In the genomic region with DNA sequence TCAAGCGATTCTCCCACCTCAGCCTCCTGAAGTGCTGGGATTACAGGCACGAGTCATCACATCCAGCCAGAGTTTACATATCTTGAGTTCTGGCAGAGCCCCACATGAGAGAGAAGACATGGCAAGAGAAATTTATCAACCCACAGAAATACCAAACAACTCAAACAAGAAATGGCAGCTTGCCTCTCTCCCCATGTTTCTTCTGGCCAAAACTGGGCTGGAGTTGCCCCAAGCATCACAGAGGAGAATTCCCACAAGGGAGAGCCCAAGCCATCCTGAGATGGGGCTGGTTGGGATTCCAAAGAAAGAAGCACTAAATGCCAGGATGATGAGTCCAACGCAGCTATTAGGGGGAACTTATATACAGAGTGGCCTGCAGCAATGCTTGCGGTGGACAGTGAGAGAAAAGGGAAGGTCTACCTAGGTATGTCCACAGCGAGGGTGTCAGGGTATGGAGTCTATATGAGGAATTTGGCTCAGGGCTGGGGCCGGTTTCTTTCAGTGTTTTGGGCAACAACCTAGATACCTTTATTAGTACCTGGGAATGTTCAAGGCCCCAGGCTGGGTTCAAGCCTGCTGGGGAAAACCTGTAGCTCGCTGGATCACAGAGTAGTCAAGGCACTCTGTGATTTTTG, we compare ENCODE assay signal across 24 cellular contexts. TPM values are rescaled to one million over a fixed set of nuclear protein-coding genes. Genes with fewer than 3 reads are reported as not detected.
DNase-seq lines count a peak whose midpoint lies in the region; ATAC-seq and TF ChIP-seq lines count a peak whose summit lies in the region.
"Had no signal": no experiment of that assay in that cellular context is flagged by ENCODE, and none has a peak within 500 bp of the region (broad histone marks: within the 10 kb centered on the region; RNA-seq: fewer than 3 reads in every experiment).

No MANE protein-coding gene starts in this region.

- no peak for TF ChIP-seq EP300 in esophagus muscularis mucosa (IDR thresholded peaks at IDR 0.05)

- H3K4ac ChIP-seq in trophoblast cell (ENCODE audit: low read depth, low read length): no peak overlapping the region

- peaks cover 2% of the 10 kb centered on the region for H3K79me1 ChIP-seq in trophoblast cell (ENCODE audit: low read length)

- no peak overlapping the region for H4K8ac ChIP-seq in trophoblast cell (ENCODE audit: low read depth, low read length)

- H4K12ac ChIP-seq in trophoblast cell (ENCODE audit: low read depth, low read length): no peak overlapping the region

- H3K79me2 ChIP-seq in trophoblast cell (ENCODE audit: control insufficient read depth, insufficient read depth, low read length, poor library complexity): no peaks in the 10 kb centered on the region

- H3K23ac ChIP-seq in trophoblast cell (ENCODE audit: low read length): no peak overlapping the region

- H3K27ac ChIP-seq in esophagus muscularis mucosa (replicated peaks in 1 of 4) (no peak overlapping the region), trophoblast cell (ENCODE audit: low read depth, low read length) (no peak overlapping the region), spleen (no peak overlapping the region)
- H3K27ac ChIP-seq: breast epithelium, gastroesophageal sphincter, HL-60, right lobe of liver, thoracic aorta had no signal

- no peak overlapping the region for H2AFZ ChIP-seq in trophoblast cell (ENCODE audit: insufficient read depth, low read length, poor library complexity)

- H2BK5ac ChIP-seq in trophoblast cell (ENCODE audit: low read depth, low read length, poor library complexity): no peak overlapping the region

- H3K36me3 ChIP-seq in BJ (ENCODE audit: control insufficient read depth, insufficient read depth, low read length): no peaks in the 10 kb centered on the region
- H3K36me3 ChIP-seq in esophagus muscularis mucosa: no peaks in the 10 kb centered on the region
- H3K36me3 ChIP-seq in trophoblast cell (ENCODE audit: control insufficient read depth in 1 of 2, insufficient read depth in 2 of 2, low read length in 2 of 2): no peaks in the 10 kb centered on the region
- H3K36me3 ChIP-seq in spleen: no peaks in the 10 kb centered on the region
- H3K36me3 ChIP-seq: breast epithelium, gastroesophageal sphincter, right lobe of liver, thoracic aorta had no signal

- no peaks in the 10 kb centered on the region for H3K27me3 ChIP-seq in BJ (ENCODE audit: control insufficient read depth, insufficient read depth, low read length)
- H3K27me3 ChIP-seq in esophagus muscularis mucosa: peaks cover 0 to 5% (median 0%) of the 10 kb centered on the region in 4 donors
- H3K27me3 ChIP-seq in trophoblast cell (ENCODE audit: insufficient read depth, low read length): no peaks in the 10 kb centered on the region
- H3K27me3 ChIP-seq in spleen (replicated peaks in 1 of 7): peaks cover 0 to 16% (median 0%) of the 10 kb centered on the region in 7 donors
- H3K27me3 ChIP-seq: breast epithelium, right lobe of liver had no signal

- TF ChIP-seq CTCF in BJ (IDR thresholded peaks at IDR 0.05; ENCODE audit: insufficient read depth, low read depth, low read length): no peak
- no peak for TF ChIP-seq CTCF in esophagus muscularis mucosa (IDR thresholded peaks at IDR 0.05)
- TF ChIP-seq CTCF in spleen (IDR thresholded peaks at IDR 0.05 in 8 of 11, conservative IDR thresholded peaks at IDR 0.05 in 3 of 11): no peak

- H3K9me3 ChIP-seq in esophagus muscularis mucosa (no peaks in the 10 kb centered on the region), trophoblast cell (ENCODE audit: insufficient read depth, low read depth, low read length) (no peaks in the 10 kb centered on the region), spleen (no peaks in the 10 kb centered on the region)
- H3K9me3 ChIP-seq: breast epithelium, gastroesophageal sphincter, right lobe of liver, thoracic aorta had no signal

- CTCF ChIA-PET in BJ (lab: Yijun Ruan, JAX): interaction anchor here (1.1 to 1.5 kb wide), 2 partner anchors 17 to 43 kb away, joined by 4 read pairs; no protein-coding TSS in a partner anchor

- H2BK12ac ChIP-seq in trophoblast cell (ENCODE audit: low read length): no peak overlapping the region

- no peak overlapping the region for H2BK120ac ChIP-seq in trophoblast cell (ENCODE audit: insufficient read depth, low read length, poor library complexity)

- H2AK5ac ChIP-seq in trophoblast cell (ENCODE audit: low read length): no peak overlapping the region

- H3K4me2 ChIP-seq in trophoblast cell (ENCODE audit: low read length): no peak overlapping the region

- H4K91ac ChIP-seq in trophoblast cell (ENCODE audit: low read depth, low read length): no peak overlapping the region

- no peak overlapping the region for H3K4me3 ChIP-seq in BJ (ENCODE audit: low read depth, low read length)
- H3K4me3 ChIP-seq in esophagus muscularis mucosa: no peak overlapping the region
- no peak overlapping the region for H3K4me3 ChIP-seq in trophoblast cell (ENCODE audit: low read depth, low read length)
- no peak overlapping the region for H3K4me3 ChIP-seq in spleen
- H3K4me3 ChIP-seq: breast epithelium, gastroesophageal sphincter, right lobe of liver, thoracic aorta had no signal

- ATAC-seq in GM19351 (IDR thresholded peaks at IDR 0.05; ENCODE audit: unreplicated experiment): no peak
- ATAC-seq: gastroesophageal sphincter; naive thymus-derived CD8-positive, alpha-beta T cell; right lobe of liver; stimulated activated memory B cell treated with anti-CD40 and anti-IgM and Interleukin-4, amounts not matched to agents 10 μg/mL and 1 μg/mL and 100 μg/mL, for 72 hours had no signal

- H3K9ac ChIP-seq in trophoblast cell (ENCODE audit: low read length): no peak overlapping the region

- POLR2A ChIA-PET in BJ (lab: Charles Lee): no interaction called here

- intact Hi-C loops in esophagus muscularis mucosa (cut with DNase I) (no loop called here), spleen (cut with DNase I; ENCODE audit: low total_unique reads) (no loop called here)

- H3K18ac ChIP-seq in trophoblast cell (ENCODE audit: low read length): no peak overlapping the region

- WGBS in esophagus muscularis mucosa: 70% methylated on average over 7 of the region's 7 CpGs
- WGBS in trophoblast cell (ENCODE audit: extremely low coverage, insufficient coverage, insufficient read length): no CpG with 5 or more reads among the region's 7 CpGs
- 75 to 92% (median 91%) methylated on average over 7 of the region's 7 CpGs for WGBS in spleen, 5 donors

- TF ChIP-seq POLR2A in esophagus muscularis mucosa (IDR thresholded peaks at IDR 0.05; ENCODE audit: low read depth) (no peak), spleen (IDR thresholded peaks at IDR 0.05) (no peak)

- H3K14ac ChIP-seq in trophoblast cell (ENCODE audit: low read length): no peak overlapping the region

- no peaks in the 10 kb centered on the region for H3K4me1 ChIP-seq in esophagus muscularis mucosa
- peaks cover 4 to 12% of the 10 kb centered on the region in 2 experiments for H3K4me1 ChIP-seq in trophoblast cell (ENCODE audit: control insufficient read depth in 1 of 2, insufficient read depth in 2 of 2, low read length in 2 of 2)
- peaks cover 0 to 4% (median 0%) of the 10 kb centered on the region in 6 donors for H3K4me1 ChIP-seq in spleen
- H3K4me1 ChIP-seq: breast epithelium, gastroesophageal sphincter had no signal

- DNase-seq in BJ (ENCODE audit: low read depth): peak; percentile 63
- peak; percentile 41 for DNase-seq in RPMI7951 (ENCODE audit: low read depth)
- peak; percentile 78 for DNase-seq in esophagus muscularis mucosa (ENCODE audit: extremely low spot score)
- DNase-seq in trophoblast cell: peak; percentile 94 to 97
- DNase-seq in activated CD4-positive, CD25-positive, alpha-beta regulatory T cell (lab: John Stamatoyannopoulos, UW): no peak
- DNase-seq in activated T-cell treated with anti-CD3 and anti-CD28 coated beads, Interleukin-2, amount 50 U/mL, for 48 hours: no peak
- no peak for DNase-seq in spleen
- DNase-seq: activated naive CD8-positive, alpha-beta T cell treated with anti-CD3 and anti-CD28 coated beads for 36 hours; AML-193; left cardiac atrium; naive thymus-derived CD8-positive, alpha-beta T cell; NCI-H2171 treated with DMSO at 0.1 percent for 48 hours; NCI-H69; right lobe of liver; SW 1271 had no signal

RNA-seq across cellular contexts. Expression of a gene that starts 14.5 kb away (rescaled TPM):
- not detected in 2 replicates for polyA plus RNA-seq in BJ (2011; rRNA removed)
- polyA minus RNA-seq in BJ (2011; rRNA and poly(A)+ RNA removed): not detected in 2 replicates
- not detected in 2 replicates for total RNA-seq in RPMI7951 (2014; rRNA removed; shearing (Covaris generic))
- total RNA-seq in esophagus muscularis mucosa: not detected
- 0.03 TPM in 1 of 2 replicates, not detected in the other for polyA plus RNA-seq in trophoblast cell (2013)
- not detected for total RNA-seq in spleen
- not detected for polyA plus RNA-seq in spleen
- total RNA-seq: activated CD8-positive, alpha-beta memory T cell treated with anti-CD3 and anti-CD28 coated beads for 36 hours; activated naive CD8-positive, alpha-beta T cell treated with anti-CD3 and anti-CD28 coated beads for 36 hours; breast epithelium; gastroesophageal sphincter; left cardiac atrium; mesenteric fat pad; naive thymus-derived CD8-positive, alpha-beta T cell; osteocyte; right lobe of liver; thoracic aorta had no signal
- polyA plus RNA-seq: naive thymus-derived CD8-positive, alpha-beta T cell had no signal

RNA-seq across cellular contexts. Expression of a gene that starts 19.6 kb away (rescaled TPM):
- polyA plus RNA-seq in BJ (2011; rRNA removed) (203 and 204 TPM in 2 replicates), spleen (10 to 100 TPM; 61.7 to 76.4 (median 68.5) TPM)
- 218 and 294 TPM in 2 replicates for polyA minus RNA-seq in BJ (2011; rRNA and poly(A)+ RNA removed)
- 148 and 159 TPM in 2 replicates for total RNA-seq in RPMI7951 (2014; rRNA removed; shearing (Covaris generic))
- total RNA-seq in esophagus muscularis mucosa (10 to 100 TPM; 71.4 to 91.2 (median 81.3) TPM), spleen (100 to 1,000 TPM in 6 of 7 donors, 10 to 100 TPM in 1; 99.5 to 173 (median 139) TPM)
- polyA plus RNA-seq in trophoblast cell (2013): 183 TPM in 2 replicates

RNA-seq across cellular contexts. Expression of a gene that starts 38.9 kb away (rescaled TPM):
- polyA plus RNA-seq in BJ (2011; rRNA removed) (0.16 and 0.21 TPM in 2 replicates), spleen (1 to 10 TPM in 1 of 3 donors, under 1 TPM in 2; 0.22 to 1.6 (median 0.89) TPM)
- polyA minus RNA-seq in BJ (2011; rRNA and poly(A)+ RNA removed): 0.93 and 1.2 TPM in 2 replicates
- total RNA-seq in RPMI7951 (2014; rRNA removed; shearing (Covaris generic)): 2.4 and 5.6 TPM in 2 replicates
- total RNA-seq in esophagus muscularis mucosa (1 to 10 TPM in 3 of 4 donors, under 1 TPM in 1; 0.66 to 4.6 (median 2.5) TPM), spleen (1 to 10 TPM in 4 of 7 donors, under 1 TPM in 3; 0.67 to 2.9 (median 1.0) TPM)
- 1.7 and 1.9 TPM in 2 replicates for polyA plus RNA-seq in trophoblast cell (2013)

RNA-seq across cellular contexts. Expression of a gene that starts 44.2 kb away (rescaled TPM):
- 208 and 216 TPM in 2 replicates for polyA plus RNA-seq in BJ (2011; rRNA removed)
- polyA minus RNA-seq in BJ (2011; rRNA and poly(A)+ RNA removed): 67.0 and 102 TPM in 2 replicates
- total RNA-seq in RPMI7951 (2014; rRNA removed; shearing (Covaris generic)): 252 and 308 TPM in 2 replicates
- 100 to 1,000 TPM; 117 to 180 (median 147) TPM for total RNA-seq in esophagus muscularis mucosa
- 131 and 139 TPM in 2 replicates for polyA plus RNA-seq in trophoblast cell (2013)
- total RNA-seq in spleen: 100 to 1,000 TPM in 4 of 7 donors, 10 to 100 TPM in 3; 79.5 to 173 (median 104) TPM
- polyA plus RNA-seq in spleen: 100 to 1,000 TPM; 137 to 197 (median 158) TPM

RNA-seq across cellular contexts. Expression of a gene that starts 47.0 kb away (rescaled TPM):
- 9.6 and 10.9 TPM in 2 replicates for polyA plus RNA-seq in BJ (2011; rRNA removed)
- polyA minus RNA-seq in BJ (2011; rRNA and poly(A)+ RNA removed): 10.9 and 17.4 TPM in 2 replicates
- total RNA-seq in RPMI7951 (2014; rRNA removed; shearing (Covaris generic)): 9.7 and 11.4 TPM in 2 replicates
- total RNA-seq in esophagus muscularis mucosa: 10 to 100 TPM; 11.6 to 17.3 (median 14.7) TPM
- 9.0 TPM in 2 replicates for polyA plus RNA-seq in trophoblast cell (2013)
- total RNA-seq in spleen: 10 to 100 TPM; 13.5 to 24.8 (median 17.9) TPM
- polyA plus RNA-seq in spleen: 1 to 10 TPM; 3.1 to 7.1 (median 4.3) TPM

Comparison
In these comparisons a context has a peak if more than half of its experiments do, and no peak if none do; other contexts are left out.
1. DNase-seq: peak in BJ (single experiment), RPMI7951 (single experiment), esophagus muscularis mucosa (single experiment) and trophoblast cell (2 of 2); none in activated CD4-positive, CD25-positive, alpha-beta regulatory T cell (0 of 4), activated T-cell treated with anti-CD3 and anti-CD28 coated beads, Interleukin-2, amount 50 U/mL, for 48 hours (0 of 2) and spleen (single experiment).